Comparison of ENCODE assay signal across 30 cellular contexts in genomic region chr6:54254886-54255285, GRCh38. TPM values are rescaled to one million over a fixed set of nuclear protein-coding genes. Genes with fewer than 3 reads are reported as not detected.
"Had no signal": no experiment of that assay in that cellular context is flagged by ENCODE, and none has a peak within 500 bp of the region (broad histone marks: within the 10 kb centered on the region; RNA-seq: fewer than 3 reads in every experiment).

No MANE protein-coding gene starts in this region.

- FAIRE-seq: TTC549 had no signal

- H3K36me3 ChIP-seq: brain microvascular endothelial cell, cardiac muscle cell, SJSA1 had no signal

- H3K27ac ChIP-seq: brain microvascular endothelial cell, cardiac muscle cell, SJSA1, VCaP had no signal

- DNase-seq: activated CD4-positive, alpha-beta memory T cell treated with anti-CD3 and anti-CD28 coated beads for 36 hours; activated CD4-positive, alpha-beta T cell treated with anti-CD3 and anti-CD28 coated beads, Interleukin-2, amount 10 ng/mL, durations not matched to agents 7 days and 5 days; activated CD4-positive, CD25-positive, alpha-beta regulatory T cell; activated gamma-delta T cell; activated naive CD4-positive, alpha-beta T cell treated with anti-CD3 and anti-CD28 coated beads for 36 hours; activated T-cell treated with anti-CD3 and anti-CD28 coated beads for 4 hours; activated T-cell treated with anti-CD3 and anti-CD28 coated beads, Interleukin-2, amount 50 U/mL, for 48 hours; amygdala; brain microvascular endothelial cell; IMR-90; Kasumi-1; KBM-7; NCI-H1048; NCI-H146; NCI-H1930; NCI-H345; NCI-H510A; NCI-H526 treated with DMSO at 0.1 percent for 48 hours; NCI-H82; RPMI8226; SHP77; T-helper 2 cell; T1000 had no signal

- H3K4me1 ChIP-seq: SJSA1 had no signal

- ATAC-seq: activated T-helper 17 cell treated with anti-CD3 and anti-CD28 coated beads, Interleukin-2, amount 50 U/mL, for 72 hours had no signal

- H3K4me3 ChIP-seq: cardiac muscle cell, SJSA1 had no signal

- H3K9me3 ChIP-seq: SJSA1 had no signal

- H3K27me3 ChIP-seq: brain microvascular endothelial cell, cardiac muscle cell, SJSA1 had no signal

RNA-seq across cellular contexts. Expression of gene TINAG, which starts 53.4 kb away (rescaled TPM):
- total RNA-seq: activated CD4-positive, alpha-beta memory T cell treated with anti-CD3 and anti-CD28 coated beads for 36 hours; activated CD4-positive, alpha-beta T cell treated with anti-CD3 and anti-CD28 coated beads, Interleukin-2, amount 10 ng/mL, durations not matched to agents 7 days and 5 days; activated CD8-positive, alpha-beta memory T cell treated with anti-CD3 and anti-CD28 coated beads for 36 hours; activated naive CD4-positive, alpha-beta T cell treated with anti-CD3 and anti-CD28 coated beads for 36 hours; activated T-helper 17 cell treated with anti-CD3 and anti-CD28 coated beads, Interleukin-2, amount 50 U/mL, for 72 hours; cardiac muscle cell; IMR-90; OCI-LY7; SJSA1 had no signal
- polyA plus RNA-seq: cardiac muscle cell, IMR-90 had no signal
